ENCODE assay signal across 1 cellular context in the genomic region with DNA sequence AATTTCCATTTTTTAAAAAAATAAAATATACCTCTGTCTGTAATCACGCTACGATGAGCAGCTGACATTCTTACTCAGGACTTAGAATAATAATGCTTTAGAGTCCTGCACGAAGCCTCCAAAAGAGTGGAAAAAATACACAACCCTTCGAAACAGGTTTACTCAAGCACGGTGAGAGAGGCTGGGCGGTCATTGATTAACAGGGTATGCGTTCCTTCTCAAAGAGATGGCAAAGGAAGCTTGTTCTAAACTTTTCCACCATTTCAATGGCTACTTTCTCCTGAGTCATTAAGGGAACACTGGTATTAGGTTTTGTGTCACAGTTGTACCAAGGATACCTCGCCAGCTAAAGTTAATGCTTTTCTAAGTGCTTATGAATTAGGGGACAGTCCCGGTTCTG.
TF ChIP-seq lines count a peak whose summit lies in the region.

No MANE protein-coding gene starts in this region.

TF ChIP-seq in IMR-90, 13 proteins besides CTCF, POLR2A, EP300 and RAD21:
- no peak for TF ChIP-seq BHLHE40 (IDR thresholded peaks at IDR 0.05; ENCODE audit: low read depth, low read length)
- TF ChIP-seq FOS (IDR thresholded peaks at IDR 0.05; ENCODE audit: low read depth, low read length): no peak
- no peak for TF ChIP-seq CHD1 (IDR thresholded peaks at IDR 0.05; ENCODE audit: low read depth, low read length)
- no peak for TF ChIP-seq SMC3 (IDR thresholded peaks at IDR 0.05; ENCODE audit: low read depth, low read length)
- TF ChIP-seq MAZ (IDR thresholded peaks at IDR 0.05; ENCODE audit: borderline replicate concordance, low read depth, low read length): no peak
- TF ChIP-seq RCOR1 (IDR thresholded peaks at IDR 0.05; ENCODE audit: insufficient replicate concordance, low read length): no peak
- TF ChIP-seq NFE2L2 (IDR thresholded peaks at IDR 0.05; ENCODE audit: low read depth, low read length): no peak
- TF ChIP-seq ELK1 (IDR thresholded peaks at IDR 0.05; ENCODE audit: borderline replicate concordance, low read depth, low read length): no peak
- no peak for TF ChIP-seq MAFK (IDR thresholded peaks at IDR 0.05; ENCODE audit: low read depth, low read length)
TF ChIP-seq in IMR-90: peak in this region for 0.
